Comparison of ENCODE assay signal across 28 cellular contexts in the genomic region with DNA sequence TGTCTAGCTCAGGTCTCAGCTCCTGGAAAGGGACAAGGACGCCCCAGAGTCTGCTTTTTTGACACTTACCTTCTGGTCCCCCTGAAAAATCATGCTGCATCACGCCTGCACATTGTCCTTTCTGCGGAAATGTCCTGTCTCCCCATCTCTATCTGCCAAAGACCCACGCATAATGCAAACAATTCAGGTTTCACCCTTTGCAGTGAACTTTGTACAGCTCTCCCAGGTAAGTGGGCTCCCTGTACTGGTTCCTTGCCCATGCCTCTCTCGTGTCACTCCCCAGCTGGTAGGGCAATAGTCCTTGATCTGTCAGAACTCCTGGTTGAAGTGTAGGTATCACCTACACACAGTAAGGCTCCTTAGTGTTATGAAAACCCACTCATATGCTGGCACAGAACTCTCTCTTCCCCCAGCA.
"Had no signal": no experiment of that assay in that cellular context is flagged by ENCODE, and none has a peak within 500 bp of the region (broad histone marks: within the 10 kb centered on the region; RNA-seq: fewer than 3 reads in every experiment).

No MANE protein-coding gene starts in this region.

- H3K27me3 Mint-ChIP-seq: activated CD8-positive, alpha-beta memory T cell treated with anti-CD3 and anti-CD28 coated beads, Interleukin-2, amount 10 ng/mL, durations not matched to agents 7 days and 5 days; activated CD8-positive, alpha-beta T cell treated with anti-CD3 and anti-CD28 coated beads for 36 hours; central memory CD8-positive, alpha-beta T cell; natural killer cell treated with Interleukin-12 subunit alpha and Interleukin-12 subunit beta and Interleukin-15 and Interleukin-18, amount 100 ng/mL, for 72 hours; stimulated activated memory B cell treated with anti-CD40 and anti-IgM and Interleukin-4, amounts not matched to agents 10 μg/mL and 1 μg/mL and 100 μg/mL, for 72 hours had no signal

- H3K4me3 ChIP-seq: esophagus squamous epithelium, sigmoid colon, smooth muscle cell, stomach, thyroid gland had no signal

- H3K9me3 ChIP-seq: esophagus squamous epithelium, sigmoid colon, stomach, thyroid gland had no signal

- DNase-seq: activated CD4-positive, alpha-beta T cell treated with anti-CD3 and anti-CD28 coated beads, Interleukin-2, amount 50 U/mL, for 1 hour; activated CD4-positive, CD25-positive, alpha-beta regulatory T cell treated with anti-CD3 and anti-CD28 coated beads, Interleukin-2, amount 50 U/mL, for 72 hours; activated CD8-positive, alpha-beta memory T cell treated with anti-CD3 and anti-CD28 coated beads, Interleukin-2, amount 10 ng/mL, durations not matched to agents 7 days and 5 days; activated CD8-positive, alpha-beta T cell treated with anti-CD3 and anti-CD28 coated beads for 36 hours; activated naive CD4-positive, alpha-beta T cell; activated T-cell treated with anti-CD3 and anti-CD28 coated beads for 4 hours; activated T-cell treated with anti-CD3 and anti-CD28 coated beads, Interleukin-2, amount 50 U/mL, for 72 hours; effector CD8-positive, alpha-beta T cell; esophagus squamous epithelium; foreskin melanocyte; islet precursor cell; retina; stimulated activated CD4-positive, alpha-beta T cell treated with anti-CD3 and anti-CD28 coated beads, Interleukin-1b, Interleukin-23, amount 100 ng/mL, for 48 hours; stimulated activated CD4-positive, alpha-beta T cell treated with anti-CD3 and anti-CD28 coated beads, Interleukin-4, amount 100 ng/mL, for 4 hours; stimulated activated CD8-positive, alpha-beta memory T cell treated with anti-CD3 and anti-CD28 coated beads, Interleukin-4, amount 100 ng/mL, for 48 hours; stomach; thyroid gland had no signal

- H3K36me3 ChIP-seq: esophagus squamous epithelium, sigmoid colon, stomach, thyroid gland had no signal

- H3K4me3 Mint-ChIP-seq: activated CD8-positive, alpha-beta memory T cell treated with anti-CD3 and anti-CD28 coated beads, Interleukin-2, amount 10 ng/mL, durations not matched to agents 7 days and 5 days; activated CD8-positive, alpha-beta T cell treated with anti-CD3 and anti-CD28 coated beads for 36 hours; activated T-cell treated with anti-CD3 and anti-CD28 coated beads, Interleukin-2, amount 50 U/mL, for 72 hours; central memory CD8-positive, alpha-beta T cell; natural killer cell treated with Interleukin-12 subunit alpha and Interleukin-12 subunit beta and Interleukin-15 and Interleukin-18, amount 100 ng/mL, for 72 hours; stimulated activated memory B cell treated with anti-CD40 and anti-IgM and Interleukin-4, amounts not matched to agents 10 μg/mL and 1 μg/mL and 100 μg/mL, for 72 hours had no signal

- H3K27ac Mint-ChIP-seq: activated CD8-positive, alpha-beta memory T cell treated with anti-CD3 and anti-CD28 coated beads, Interleukin-2, amount 10 ng/mL, durations not matched to agents 7 days and 5 days; activated CD8-positive, alpha-beta T cell treated with anti-CD3 and anti-CD28 coated beads for 36 hours; activated T-cell treated with anti-CD3 and anti-CD28 coated beads, Interleukin-2, amount 50 U/mL, for 72 hours; stimulated activated memory B cell treated with anti-CD40 and anti-IgM and Interleukin-4, amounts not matched to agents 10 μg/mL and 1 μg/mL and 100 μg/mL, for 72 hours had no signal

- H3K4me1 Mint-ChIP-seq: stimulated activated memory B cell treated with anti-CD40 and anti-IgM and Interleukin-4, amounts not matched to agents 10 μg/mL and 1 μg/mL and 100 μg/mL, for 72 hours had no signal

- ATAC-seq: activated CD8-positive, alpha-beta memory T cell treated with anti-CD3 and anti-CD28 coated beads, Interleukin-2, amount 10 ng/mL, durations not matched to agents 7 days and 5 days; activated CD8-positive, alpha-beta T cell treated with anti-CD3 and anti-CD28 coated beads for 36 hours; activated naive CD4-positive, alpha-beta T cell treated with anti-CD3 and anti-CD28 coated beads, Interleukin-2, amount 50 U/mL, for 72 hours; activated T-cell treated with anti-CD3 and anti-CD28 coated beads, Interleukin-2, amount 50 U/mL, for 72 hours; natural killer cell treated with Interleukin-12 subunit alpha and Interleukin-12 subunit beta and Interleukin-15 and Interleukin-18, amount 100 ng/mL, for 72 hours; stimulated activated memory B cell treated with anti-CD40 and anti-IgM and Interleukin-4, amounts not matched to agents 10 μg/mL and 1 μg/mL and 100 μg/mL, for 72 hours had no signal

- H3K4me2 ChIP-seq: smooth muscle cell had no signal

- H3K36me3 Mint-ChIP-seq: activated naive CD4-positive, alpha-beta T cell treated with anti-CD3 and anti-CD28 coated beads, Interleukin-2, amount 50 U/mL, for 72 hours; natural killer cell treated with Interleukin-12 subunit alpha and Interleukin-12 subunit beta and Interleukin-15 and Interleukin-18, amount 100 ng/mL, for 72 hours; stimulated activated memory B cell treated with anti-CD40 and anti-IgM and Interleukin-4, amounts not matched to agents 10 μg/mL and 1 μg/mL and 100 μg/mL, for 72 hours had no signal

- H3K27me3 ChIP-seq: esophagus squamous epithelium, sigmoid colon, stomach, thyroid gland had no signal

- H3K9me3 Mint-ChIP-seq: activated CD8-positive, alpha-beta T cell treated with anti-CD3 and anti-CD28 coated beads for 36 hours; stimulated activated memory B cell treated with anti-CD40 and anti-IgM and Interleukin-4, amounts not matched to agents 10 μg/mL and 1 μg/mL and 100 μg/mL, for 72 hours had no signal

- FAIRE-seq: bronchial epithelial cell, endometrium, TTC549 had no signal

- H3K27ac ChIP-seq: epithelial cell of prostate, esophagus squamous epithelium, VCaP had no signal
